37 cellular contexts compared by ENCODE assay signal in genomic region chr3:9062570-9062969, GRCh38.
"Had no signal": no experiment of that assay in that cellular context is flagged by ENCODE, and none has a peak within 500 bp of the region (broad histone marks: within the 10 kb centered on the region; RNA-seq: fewer than 3 reads in every experiment).

No MANE protein-coding gene starts in this region.

- H3K4me1 Mint-ChIP-seq: activated B cell treated with CpG ODN at 0.5 μM for 24 hours; activated CD8-positive, alpha-beta memory T cell treated with anti-CD3 and anti-CD28 coated beads, Interleukin-2, amount 10 ng/mL, durations not matched to agents 7 days and 5 days; activated naive CD4-positive, alpha-beta T cell treated with anti-CD3 and anti-CD28 coated beads, Interleukin-2, amount 50 U/mL, for 24 hours; activated naive CD8-positive, alpha-beta T cell treated with anti-CD3 and anti-CD28 coated beads for 36 hours; activated naive CD8-positive, alpha-beta T cell treated with anti-CD3 and anti-CD28 coated beads, Interleukin-2, amount 50 U/mL, for 24 hours; T-helper 17 cell had no signal

- H3K36me3 Mint-ChIP-seq: activated CD8-positive, alpha-beta memory T cell treated with anti-CD3 and anti-CD28 coated beads, Interleukin-2, amount 10 ng/mL, durations not matched to agents 7 days and 5 days had no signal

- DNase-seq: activated B cell treated with CpG ODN at 0.5 μM for 24 hours; activated CD4-positive, alpha-beta T cell treated with anti-CD3 and anti-CD28 coated beads for 48 hours; activated CD4-positive, alpha-beta T cell treated with anti-CD3 and anti-CD28 coated beads, Interleukin-2, amount 50 U/mL, for 1 hour; activated CD4-positive, alpha-beta T cell treated with anti-CD3 and anti-CD28 coated beads, Interleukin-2, amount 50 U/mL, for 48 hours; activated CD8-positive, alpha-beta memory T cell treated with anti-CD3 and anti-CD28 coated beads, Interleukin-2, amount 10 ng/mL, durations not matched to agents 7 days and 5 days; activated CD8-positive, alpha-beta memory T cell treated with anti-CD3 and anti-CD28 coated beads, Interleukin-2, amount 50 U/mL, for 4 hours; activated CD8-positive, alpha-beta T cell treated with anti-CD3 and anti-CD28 coated beads, Interleukin-2, amount 10 ng/mL, durations not matched to agents 7 days and 5 days; activated naive CD4-positive, alpha-beta T cell treated with anti-CD3 and anti-CD28 coated beads for 36 hours; activated naive CD8-positive, alpha-beta T cell treated with anti-CD3 and anti-CD28 coated beads for 36 hours; activated naive CD8-positive, alpha-beta T cell treated with anti-CD3 and anti-CD28 coated beads, Interleukin-2, amount 50 U/mL, for 24 hours; activated T-cell treated with anti-CD3 and anti-CD28 coated beads, Interleukin-2, amount 50 U/mL, for 1 hour; activated T-cell treated with anti-CD3 and anti-CD28 coated beads, Interleukin-2, amount 50 U/mL, for 72 hours; adrenal gland; amygdala; aorta; body of pancreas; caudate nucleus; cortex of kidney; dermis blood vessel endothelial cell; effector CD4-positive, alpha-beta T cell; effector memory CD8-positive, alpha-beta T cell; esophagus squamous epithelium; foreskin keratinocyte; gastrocnemius medialis; glutamatergic neuron; heart left ventricle; T-helper 1 cell; T-helper 17 cell; T1000; WERI-Rb-1 had no signal

- H3K27me3 ChIP-seq: adrenal gland, body of pancreas, esophagus squamous epithelium, foreskin keratinocyte, gastrocnemius medialis, heart left ventricle had no signal

- H3K4me1 ChIP-seq: body of pancreas, gastrocnemius medialis had no signal

- FAIRE-seq: colon, endometrium, endothelial cell of umbilical vein had no signal

- H3K27ac ChIP-seq: adrenal gland, body of pancreas, epithelial cell of prostate, esophagus squamous epithelium, foreskin keratinocyte, gastrocnemius medialis, heart left ventricle, WERI-Rb-1 had no signal

- H3K4me3 Mint-ChIP-seq: activated B cell treated with CpG ODN at 0.5 μM for 24 hours; activated CD8-positive, alpha-beta memory T cell treated with anti-CD3 and anti-CD28 coated beads, Interleukin-2, amount 10 ng/mL, durations not matched to agents 7 days and 5 days; activated CD8-positive, alpha-beta T cell treated with anti-CD3 and anti-CD28 coated beads, Interleukin-2, amount 10 ng/mL, durations not matched to agents 7 days and 5 days; activated naive CD4-positive, alpha-beta T cell treated with anti-CD3 and anti-CD28 coated beads for 36 hours; activated naive CD4-positive, alpha-beta T cell treated with anti-CD3 and anti-CD28 coated beads, Interleukin-2, amount 50 U/mL, for 24 hours; activated naive CD8-positive, alpha-beta T cell treated with anti-CD3 and anti-CD28 coated beads for 36 hours; activated naive CD8-positive, alpha-beta T cell treated with anti-CD3 and anti-CD28 coated beads, Interleukin-2, amount 50 U/mL, for 24 hours; activated T-cell treated with anti-CD3 and anti-CD28 coated beads, Interleukin-2, amount 50 U/mL, for 72 hours; effector memory CD8-positive, alpha-beta T cell; T-helper 17 cell; T-helper 2 cell treated with Interferon-gamma antibody and Interleukin-4, amounts not matched to agents 5 μg/mL and 100 μg/mL, for 36 hours had no signal

- ATAC-seq: activated CD4-positive, CD25-positive, alpha-beta regulatory T cell treated with anti-CD3 and anti-CD28 coated beads, Interleukin-2, amount 50 U/mL, for 24 hours; activated CD8-positive, alpha-beta memory T cell treated with anti-CD3 and anti-CD28 coated beads, Interleukin-2, amount 10 ng/mL, durations not matched to agents 7 days and 5 days; activated CD8-positive, alpha-beta T cell treated with anti-CD3 and anti-CD28 coated beads, Interleukin-2, amount 10 ng/mL, durations not matched to agents 7 days and 5 days; activated naive CD8-positive, alpha-beta T cell treated with anti-CD3 and anti-CD28 coated beads, Interleukin-2, amount 50 U/mL, for 24 hours; activated T-cell treated with anti-CD3 and anti-CD28 coated beads, Interleukin-2, amount 50 U/mL, for 72 hours; body of pancreas; effector memory CD8-positive, alpha-beta T cell; foreskin keratinocyte; gastrocnemius medialis; heart left ventricle; T-helper 17 cell had no signal

- H3K9me3 ChIP-seq: adrenal gland, body of pancreas, esophagus squamous epithelium, gastrocnemius medialis had no signal

- H3K4me3 ChIP-seq: adrenal gland, body of pancreas, esophagus squamous epithelium, gastrocnemius medialis, heart left ventricle had no signal

- H3K27me3 Mint-ChIP-seq: activated CD8-positive, alpha-beta memory T cell treated with anti-CD3 and anti-CD28 coated beads, Interleukin-2, amount 10 ng/mL, durations not matched to agents 7 days and 5 days; activated naive CD4-positive, alpha-beta T cell treated with anti-CD3 and anti-CD28 coated beads, Interleukin-2, amount 50 U/mL, for 24 hours; activated naive CD8-positive, alpha-beta T cell treated with anti-CD3 and anti-CD28 coated beads for 36 hours; activated naive CD8-positive, alpha-beta T cell treated with anti-CD3 and anti-CD28 coated beads, Interleukin-2, amount 50 U/mL, for 24 hours had no signal

- H3K36me3 ChIP-seq: gastrocnemius medialis had no signal

- H3K27ac Mint-ChIP-seq: activated B cell treated with CpG ODN at 0.5 μM for 24 hours; activated CD8-positive, alpha-beta memory T cell treated with anti-CD3 and anti-CD28 coated beads, Interleukin-2, amount 10 ng/mL, durations not matched to agents 7 days and 5 days; activated CD8-positive, alpha-beta T cell treated with anti-CD3 and anti-CD28 coated beads, Interleukin-2, amount 10 ng/mL, durations not matched to agents 7 days and 5 days; activated naive CD4-positive, alpha-beta T cell treated with anti-CD3 and anti-CD28 coated beads for 36 hours; activated naive CD4-positive, alpha-beta T cell treated with anti-CD3 and anti-CD28 coated beads, Interleukin-2, amount 50 U/mL, for 24 hours; activated naive CD8-positive, alpha-beta T cell treated with anti-CD3 and anti-CD28 coated beads for 36 hours; activated naive CD8-positive, alpha-beta T cell treated with anti-CD3 and anti-CD28 coated beads, Interleukin-2, amount 50 U/mL, for 24 hours; activated T-cell treated with anti-CD3 and anti-CD28 coated beads, Interleukin-2, amount 50 U/mL, for 72 hours; effector memory CD8-positive, alpha-beta T cell; T-helper 17 cell; T-helper 2 cell treated with Interferon-gamma antibody and Interleukin-4, amounts not matched to agents 5 μg/mL and 100 μg/mL, for 36 hours had no signal
